8 cellular contexts compared by ENCODE assay signal in the genomic region with DNA sequence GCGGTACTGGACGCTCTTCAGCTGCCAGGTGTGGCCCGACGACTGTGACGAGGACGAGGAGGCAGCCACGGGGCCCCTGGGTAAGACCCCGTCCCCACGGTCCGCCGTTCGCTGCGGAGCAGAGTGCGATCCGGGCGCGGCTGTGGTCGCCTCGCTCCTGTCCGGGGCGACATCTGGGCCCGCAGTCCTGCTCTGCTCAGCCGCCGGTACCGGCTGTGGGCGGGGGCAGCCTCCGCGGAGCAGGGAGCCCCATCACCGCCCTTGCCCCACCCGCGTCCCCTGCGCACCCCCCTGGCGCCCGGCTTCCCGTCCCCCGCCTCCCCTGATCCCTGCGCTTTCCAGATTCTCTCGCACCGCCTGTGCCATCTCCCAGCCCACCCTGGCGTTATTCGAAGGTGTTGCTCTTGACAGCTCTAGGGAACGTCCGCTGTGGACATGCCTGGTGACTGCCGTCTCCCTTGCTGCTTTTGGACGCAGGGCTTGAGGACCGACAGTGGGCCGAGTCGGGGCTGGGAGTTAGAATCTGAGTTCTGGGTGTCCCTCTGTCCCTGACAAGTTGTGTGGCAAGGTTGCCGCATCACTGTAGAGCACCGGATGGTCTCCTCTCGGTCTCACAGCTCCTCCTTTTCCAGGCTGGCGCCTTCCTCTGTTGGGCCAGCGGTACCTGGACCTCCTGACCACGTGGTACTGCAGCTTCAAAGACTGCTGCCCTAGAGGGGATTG. TPM values are rescaled to one million over a fixed set of nuclear protein-coding genes. Genes with fewer than 3 reads are reported as not detected.
DNase-seq lines count a peak whose midpoint lies in the region; ATAC-seq, FAIRE-seq and TF ChIP-seq lines count a peak whose summit lies in the region.

No MANE protein-coding gene starts in this region.

- H3K4me3 ChIP-seq in A549 (peak overlapping the region; percentile 77), NT2/D1 (ENCODE audit: insufficient read length, low read depth) (peak overlapping the region; percentile 87), gastroesophageal sphincter (peak overlapping the region; percentile 84 to 97), osteoblast (ENCODE audit: insufficient read depth, low read length) (peak overlapping the region; percentile 87)

- peaks cover 9% of the 10 kb centered on the region for H3K36me3 Mint-ChIP-seq in activated T-helper 1 cell treated with anti-CD3 and anti-CD28 coated beads, Interleukin-12 subunit alpha, Interleukin-12 subunit beta, Interleukin-2, Interleukin-4 antibody, amounts not matched to agents 30 ng/mL and 10 ng/mL and 1 ng/mL, durations not matched to agents 14 hours and 24 hours and 36 hours (ENCODE audit: low read depth)

- intact Hi-C loops in activated T-helper 1 cell treated with anti-CD3 and anti-CD28 coated beads, Interleukin-12 subunit alpha, Interleukin-12 subunit beta, Interleukin-2, Interleukin-4 antibody, amounts not matched to agents 30 ng/mL and 10 ng/mL and 1 ng/mL, durations not matched to agents 14 hours and 24 hours and 36 hours (cut with micrococcal nuclease): loop anchor here (2.0 to 10.0 kb wide), 3 partner anchors 308 to 540 kb away; partner anchors contain the start of gene RALGPS2

- no peak for TF ChIP-seq POLR2A in A549 (IDR thresholded peaks at IDR 0.05; ENCODE audit: low read length)
- peak; percentile 17 for TF ChIP-seq POLR2A in GM18505 (IDR thresholded peaks at IDR 0.05; ENCODE audit: borderline replicate concordance, extremely low read depth, insufficient read depth, insufficient read length)
- no peak for TF ChIP-seq POLR2A in gastroesophageal sphincter (IDR thresholded peaks at IDR 0.05)

- ATAC-seq in A549 (peak; percentile 61 to 65), GM18505 (IDR thresholded peaks at IDR 0.05; ENCODE audit: unreplicated experiment) (peak; percentile 22), HG02970 (IDR thresholded peaks at IDR 0.05; ENCODE audit: low FRiP score, unreplicated experiment) (peak; percentile 17), gastroesophageal sphincter (peak; percentile 29)

- peak overlapping the region; percentile 99 for H3K4me3 Mint-ChIP-seq in activated T-helper 1 cell treated with anti-CD3 and anti-CD28 coated beads, Interleukin-12 subunit alpha, Interleukin-12 subunit beta, Interleukin-2, Interleukin-4 antibody, amounts not matched to agents 30 ng/mL and 10 ng/mL and 1 ng/mL, durations not matched to agents 14 hours and 24 hours and 36 hours

- peak overlapping the region; percentile 87 to 95 for H3K27ac ChIP-seq in A549
- peak overlapping the region; percentile 70 to 92 (median 87) for H3K27ac ChIP-seq in gastroesophageal sphincter
- H3K27ac ChIP-seq in osteoblast (ENCODE audit: low read depth, low read length): peak overlapping the region; percentile 70

- 5% methylated on average over 7 of the region's 54 CpGs for WGBS in A549 (ENCODE audit: missing lambda C conversion rate)
- no CpG with 5 or more reads among the region's 54 CpGs for WGBS in gastroesophageal sphincter (ENCODE audit: low coverage in 1 of 2), 2 donors

- POLR2A ChIA-PET in A549 (lab: Yijun Ruan, JAX): interaction anchor here (0.6 to 1.6 kb wide), 4 partner anchors 39 to 302 kb away, joined by 3 to 5 read pairs (median 4); partner anchors contain the start of genes AXDND1 and SOAT1

- H2AFZ ChIP-seq in osteoblast (ENCODE audit: low read length): peak overlapping the region; percentile 90

- no peak for TF ChIP-seq EP300 in A549 (IDR thresholded peaks at IDR 0.05)
- no peak for TF ChIP-seq EP300 in gastroesophageal sphincter (IDR thresholded peaks at IDR 0.05)

- H3K36me3 ChIP-seq in NT2/D1 (ENCODE audit: insufficient read depth, insufficient read length, low read length): peaks cover 23% of the 10 kb centered on the region
- H3K36me3 ChIP-seq in gastroesophageal sphincter: peaks cover 0 to 24% of the 10 kb centered on the region in 2 donors
- H3K36me3 ChIP-seq in osteoblast (ENCODE audit: insufficient read depth, low read length): peaks cover 11% of the 10 kb centered on the region

- TF ChIP-seq RAD21 in A549 (conservative IDR thresholded peaks at IDR 0.05 in 1 of 2, IDR thresholded peaks at IDR 0.05 in 1 of 2): no peak

- peaks cover 39% of the 10 kb centered on the region for H3K4me1 Mint-ChIP-seq in activated T-helper 1 cell treated with anti-CD3 and anti-CD28 coated beads, Interleukin-12 subunit alpha, Interleukin-12 subunit beta, Interleukin-2, Interleukin-4 antibody, amounts not matched to agents 30 ng/mL and 10 ng/mL and 1 ng/mL, durations not matched to agents 14 hours and 24 hours and 36 hours (ENCODE audit: low read depth)

- H3K9me3 ChIP-seq in A549: no peaks in the 10 kb centered on the region
- H3K9me3 ChIP-seq in NT2/D1 (ENCODE audit: insufficient read depth, low read length): no peaks in the 10 kb centered on the region
- H3K9me3 ChIP-seq in gastroesophageal sphincter: no peaks in the 10 kb centered on the region
- no peaks in the 10 kb centered on the region for H3K9me3 ChIP-seq in osteoblast (ENCODE audit: low read depth, low read length)

- H3K9ac ChIP-seq in NT2/D1 (ENCODE audit: insufficient read length, low read depth): peak overlapping the region; percentile 90

- H3K27ac Mint-ChIP-seq in activated T-helper 1 cell treated with anti-CD3 and anti-CD28 coated beads, Interleukin-12 subunit alpha, Interleukin-12 subunit beta, Interleukin-2, Interleukin-4 antibody, amounts not matched to agents 30 ng/mL and 10 ng/mL and 1 ng/mL, durations not matched to agents 14 hours and 24 hours and 36 hours: peak overlapping the region; percentile 99

- no peak for FAIRE-seq in A549 (lab: Jason Lieb, UNC)

- no peak for TF ChIP-seq CTCF in A549 (IDR thresholded peaks at IDR 0.05)
- TF ChIP-seq CTCF in gastroesophageal sphincter (IDR thresholded peaks at IDR 0.05): no peak
- TF ChIP-seq CTCF in osteoblast (IDR thresholded peaks at IDR 0.05; ENCODE audit: extremely low read depth, low read depth, low read length): no peak

- peaks cover 3% of the 10 kb centered on the region for H4K20me1 ChIP-seq in osteoblast (ENCODE audit: insufficient read depth, low read length)

- peak; percentile 31 to 50 for DNase-seq in A549 (ENCODE audit: low read depth in 1 of 2, low spot score in 1 of 2)
- peak; percentile 30 for DNase-seq in NT2/D1 (ENCODE audit: low read depth, low spot score)
- peak; percentile 12 for DNase-seq in activated T-helper 1 cell treated with anti-CD3 and anti-CD28 coated beads, Interleukin-12 subunit alpha, Interleukin-12 subunit beta, Interleukin-2, Interleukin-4 antibody, amounts not matched to agents 30 ng/mL and 10 ng/mL and 1 ng/mL, durations not matched to agents 14 hours and 24 hours and 36 hours (ENCODE audit: low spot score)
- DNase-seq in osteoblast (ENCODE audit: insufficient read length, low spot score, missing footprints): peak; percentile 95
- DNase-seq in Ammon's horn (ENCODE audit: low spot score): no peak

- H3K79me2 ChIP-seq in osteoblast (ENCODE audit: insufficient read depth, low read length): peaks cover 31% of the 10 kb centered on the region

- H3K4me2 ChIP-seq in A549: peak overlapping the region; percentile 97
- peak overlapping the region; percentile 98 for H3K4me2 ChIP-seq in osteoblast (ENCODE audit: insufficient read depth, low read length)

- H3K27me3 Mint-ChIP-seq in activated T-helper 1 cell treated with anti-CD3 and anti-CD28 coated beads, Interleukin-12 subunit alpha, Interleukin-12 subunit beta, Interleukin-2, Interleukin-4 antibody, amounts not matched to agents 30 ng/mL and 10 ng/mL and 1 ng/mL, durations not matched to agents 14 hours and 24 hours and 36 hours (ENCODE audit: insufficient read depth): no peaks in the 10 kb centered on the region

- H3K27me3 ChIP-seq in NT2/D1 (ENCODE audit: insufficient read depth, insufficient read length): no peaks in the 10 kb centered on the region
- H3K27me3 ChIP-seq in gastroesophageal sphincter: no peaks in the 10 kb centered on the region
- no peaks in the 10 kb centered on the region for H3K27me3 ChIP-seq in osteoblast (ENCODE audit: insufficient read depth, low read length)

- peaks cover 20% of the 10 kb centered on the region; the same call in 1 of the 3 replicates for H3K4me1 ChIP-seq in A549
- H3K4me1 ChIP-seq in NT2/D1 (ENCODE audit: insufficient read depth, insufficient read length): peaks cover 19% of the 10 kb centered on the region
- H3K4me1 ChIP-seq in gastroesophageal sphincter: peaks cover 0 to 47% (median 13%) of the 10 kb centered on the region in 3 donors
- peaks cover 21% of the 10 kb centered on the region for H3K4me1 ChIP-seq in osteoblast (ENCODE audit: insufficient read depth, low read length)

- no peaks in the 10 kb centered on the region for H3K9me3 Mint-ChIP-seq in activated T-helper 1 cell treated with anti-CD3 and anti-CD28 coated beads, Interleukin-12 subunit alpha, Interleukin-12 subunit beta, Interleukin-2, Interleukin-4 antibody, amounts not matched to agents 30 ng/mL and 10 ng/mL and 1 ng/mL, durations not matched to agents 14 hours and 24 hours and 36 hours

- CTCF ChIA-PET in A549 (lab: Yijun Ruan, JAX): interaction anchor here (0.7 to 6.2 kb wide), 9 partner anchors 18 to 550 kb away, joined by 3 to 28 read pairs (median 7); no protein-coding TSS in a partner anchor

TF ChIP-seq in A549, 52 proteins besides CTCF, POLR2A, EP300 and RAD21 (continues in another document):
- TF ChIP-seq SREBF2 (IDR thresholded peaks at IDR 0.05) (no peak), EHMT2 (IDR thresholded peaks at IDR 0.05; ENCODE audit: low read depth) (no peak), ZNF302 (CRISPR knock-in tag; IDR thresholded peaks at IDR 0.05) (no peak)

RNA-seq across cellular contexts. Expression of gene TOR3A, which starts 0.6 kb away (rescaled TPM):
- 30.7 and 41.0 TPM in 2 replicates for polyA plus RNA-seq in A549 (2011; rRNA removed)
- 71.2 and 88.6 TPM in 2 replicates for polyA plus RNA-seq in A549 (2012; cell fraction: cytosol; rRNA removed)
- polyA plus RNA-seq in A549 (2012; cell fraction: nucleus; rRNA removed): 94.6 and 102 TPM in 2 replicates
- polyA plus RNA-seq in A549 (2017; fragmentation: RNase III; extraction: RNeasy Plus Mini Kit Qiagen cat#74134 plus additional on column Dnase treatment): 44.5 to 48.9 TPM (median 46.4 TPM) in 3 replicates
- polyA minus RNA-seq in A549 (2011; rRNA and poly(A)+ RNA removed): 52.5 and 62.9 TPM in 2 replicates
- total RNA-seq in activated T-helper 1 cell treated with anti-CD3 and anti-CD28 coated beads, Interleukin-12 subunit alpha, Interleukin-12 subunit beta, Interleukin-2, Interleukin-4 antibody, amounts not matched to agents 30 ng/mL and 10 ng/mL and 1 ng/mL, durations not matched to agents 14 hours and 24 hours and 36 hours: 41.3 and 44.1 TPM in 2 replicates
- 10 to 100 TPM; 17.8 to 40.5 (median 31.4) TPM for total RNA-seq in gastroesophageal sphincter
- 34.2 and 44.2 TPM in 2 replicates for total RNA-seq in osteoblast

RNA-seq across cellular contexts. Expression of gene FAM20B, which starts 56.8 kb away (rescaled TPM):
- polyA plus RNA-seq in A549 (2011; rRNA removed) (34.9 and 35.3 TPM in 2 replicates), A549 (2017; fragmentation: RNase III; extraction: RNeasy Plus Mini Kit Qiagen cat#74134 plus additional on column Dnase treatment) (24.2 to 25.3 TPM (median 25.3 TPM) in 3 replicates)
- polyA plus RNA-seq in A549 (2012; cell fraction: cytosol; rRNA removed): 9.1 and 11.2 TPM in 2 replicates
- polyA plus RNA-seq in A549 (2012; cell fraction: nucleus; rRNA removed): 4.5 and 6.5 TPM in 2 replicates
- 39.9 and 53.4 TPM in 2 replicates for polyA minus RNA-seq in A549 (2011; rRNA and poly(A)+ RNA removed)
- total RNA-seq in activated T-helper 1 cell treated with anti-CD3 and anti-CD28 coated beads, Interleukin-12 subunit alpha, Interleukin-12 subunit beta, Interleukin-2, Interleukin-4 antibody, amounts not matched to agents 30 ng/mL and 10 ng/mL and 1 ng/mL, durations not matched to agents 14 hours and 24 hours and 36 hours: 36.6 and 39.2 TPM in 2 replicates
- total RNA-seq in gastroesophageal sphincter (10 to 100 TPM; 58.8 to 78.3 (median 76.5) TPM), osteoblast (43.1 and 43.9 TPM in 2 replicates)
